ENCODE assay signal across 1 cellular context in genomic region chr1:23928789-23929188, GRCh38.
A peak's percentile ranks its signal among the peaks of the same experiment; 100 is the strongest.
TF ChIP-seq lines count a peak whose summit lies in the region.

No MANE protein-coding gene starts in this region.

TF ChIP-seq in K562, 482 proteins besides CTCF, POLR2A, EP300 and RAD21:
- TF ChIP-seq ZNF766 (CRISPR knock-in tag; conservative IDR thresholded peaks at IDR 0.05) (peak; percentile 75), CBX2 (IDR thresholded peaks at IDR 0.05; ENCODE audit: insufficient read depth, low read length, poor library complexity, severe bottlenecking) (no peak)
